In the genomic region with DNA sequence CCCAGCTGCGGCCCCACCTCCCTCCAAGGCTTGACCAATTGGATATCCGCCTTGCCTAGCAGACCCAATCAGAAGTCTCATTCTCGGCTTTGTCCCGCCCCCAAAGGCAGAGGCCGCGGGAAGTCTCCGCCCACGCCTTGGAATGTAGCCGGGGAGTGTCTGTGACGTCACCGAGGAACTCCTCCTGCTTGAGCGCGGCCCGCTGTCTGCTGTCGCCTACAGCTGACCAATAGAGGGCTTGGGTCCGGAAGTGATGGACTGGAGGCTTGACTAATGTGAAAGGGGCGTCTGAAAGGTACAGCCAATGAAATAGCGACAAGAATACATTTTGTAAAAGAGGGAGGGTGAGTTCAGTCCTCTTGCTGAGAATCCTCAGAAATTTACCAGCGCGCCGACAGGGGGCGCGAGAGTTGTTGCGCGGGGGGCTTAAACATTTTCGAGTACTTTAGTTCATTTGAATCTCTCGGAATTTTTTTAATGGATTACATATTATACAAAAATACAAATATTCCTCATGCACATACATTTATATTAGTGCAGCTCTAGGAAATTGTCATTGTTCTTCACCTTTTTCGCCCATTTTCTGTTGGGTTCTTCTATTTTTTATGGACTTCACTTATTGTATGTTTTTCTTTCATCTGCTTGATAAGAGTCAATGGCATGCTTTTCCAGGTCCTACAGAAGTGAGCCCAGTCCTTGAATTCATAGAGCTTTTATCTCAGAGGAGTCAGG, we compare ENCODE assay signal across 8 cellular contexts. TPM values are rescaled to one million over a fixed set of nuclear protein-coding genes. Genes with fewer than 3 reads are reported as not detected.
DNase-seq lines count a peak whose midpoint lies in the region; ATAC-seq and TF ChIP-seq lines count a peak whose summit lies in the region.

No MANE protein-coding gene starts in this region.

- no peaks in the 10 kb centered on the region for H3K36me3 ChIP-seq in smooth muscle cell (ENCODE audit: low read depth)

- CTCF ChIA-PET in activated B cell treated with CpG ODN at 0.5 μM for 24 hours (lab: Charles Lee): interaction anchor here (0.6 to 7.3 kb wide), 15 partner anchors 8 to 401 kb away, joined by 3 to 53 read pairs (median 4); no protein-coding TSS in a partner anchor

- no peaks in the 10 kb centered on the region for H3K27me3 ChIP-seq in smooth muscle cell (ENCODE audit: low read depth)

- peak; percentile 94 for TF ChIP-seq CTCF in activated B cell treated with CpG ODN at 0.5 μM for 24 hours (IDR thresholded peaks at IDR 0.05)
- peak; percentile 93 for TF ChIP-seq CTCF in smooth muscle cell (IDR thresholded peaks at IDR 0.05; ENCODE audit: borderline replicate concordance, insufficient read depth, poor library complexity, severe bottlenecking)

- H3K9me3 Mint-ChIP-seq in activated B cell treated with CpG ODN at 0.5 μM for 24 hours (no peaks in the 10 kb centered on the region), immature natural killer cell (no peaks in the 10 kb centered on the region)

- H3K4me1 Mint-ChIP-seq in activated B cell treated with CpG ODN at 0.5 μM for 24 hours: peaks cover 37% of the 10 kb centered on the region
- peaks cover 36 to 55% of the 10 kb centered on the region in 2 donors for H3K4me1 Mint-ChIP-seq in immature natural killer cell

- peak overlapping the region; percentile 97 for H3K27ac ChIP-seq in smooth muscle cell (ENCODE audit: low read depth)

- H3K9ac ChIP-seq in smooth muscle cell (ENCODE audit: low read depth): peak overlapping the region; percentile 98

- 2% methylated on average over 28 of the region's 28 CpGs for WGBS in smooth muscle cell (ENCODE audit: low lambda C conversion rate)

- DNase-seq in AG08395 (ENCODE audit: low spot score) (peak; percentile 96), NCI-H2227 treated with DMSO at 0.1 percent for 48 hours (lab: John Stamatoyannopoulos, UW) (peak; percentile 100), activated B cell treated with CpG ODN at 0.5 μM for 24 hours (peak; percentile 93), immature natural killer cell (peak; percentile 99 to 100 (median 99)), smooth muscle cell (lab: John Stamatoyannopoulos, UW; ENCODE audit: unreplicated experiment) (peak; percentile 91)
- peak; percentile 98 for DNase-seq in central memory CD4-positive, alpha-beta T cell

- POLR2A ChIA-PET in activated B cell treated with CpG ODN at 0.5 μM for 24 hours (lab: Charles Lee): interaction anchor here (0.6 to 2.2 kb wide), 11 partner anchors 9 to 1357 kb away, joined by 3 to 15 read pairs (median 4); a partner anchor contains a TSS

- peak overlapping the region; percentile 90 for H3K27ac Mint-ChIP-seq in activated B cell treated with CpG ODN at 0.5 μM for 24 hours
- H3K27ac Mint-ChIP-seq in immature natural killer cell: peak overlapping the region; percentile 83 to 96 (median 89)

- H3K4me3 Mint-ChIP-seq in activated B cell treated with CpG ODN at 0.5 μM for 24 hours (peak overlapping the region; percentile 98), immature natural killer cell (peak overlapping the region; percentile 92 to 96 (median 94))

- peaks cover 31% of the 10 kb centered on the region for H4K20me1 ChIP-seq in smooth muscle cell (ENCODE audit: low read depth)

- H3K4me2 ChIP-seq in smooth muscle cell: peak overlapping the region; percentile 95

- H3K4me1 ChIP-seq in smooth muscle cell (ENCODE audit: low read depth): peaks cover 25% of the 10 kb centered on the region

- peaks cover 40% of the 10 kb centered on the region for H3K79me2 ChIP-seq in smooth muscle cell (ENCODE audit: low read depth)

- peak; percentile 97 for ATAC-seq in GM18907 (IDR thresholded peaks at IDR 0.05; ENCODE audit: unreplicated experiment)
- peak; percentile 98 for ATAC-seq in HG03196 (IDR thresholded peaks at IDR 0.05; ENCODE audit: unreplicated experiment)
- ATAC-seq in activated B cell treated with CpG ODN at 0.5 μM for 24 hours (ENCODE audit: low read depth): peak; percentile 90

- H3F3A ChIP-seq in smooth muscle cell (ENCODE audit: low read depth): no peaks in the 10 kb centered on the region

- H3K36me3 Mint-ChIP-seq in activated B cell treated with CpG ODN at 0.5 μM for 24 hours (ENCODE audit: low read depth) (peaks cover 11% of the 10 kb centered on the region), immature natural killer cell (no peaks in the 10 kb centered on the region)

- peak overlapping the region; percentile 60 for H2AFZ ChIP-seq in smooth muscle cell (ENCODE audit: low read depth)

- H3K4me3 ChIP-seq in smooth muscle cell: peak overlapping the region; percentile 77

- intact Hi-C loops in activated B cell treated with CpG ODN at 0.5 μM for 24 hours (cut with micrococcal nuclease): loop anchor here (1.0 to 5.0 kb wide), 7 partner anchors 16 to 1340 kb away; a partner anchor contains a TSS

- H3K9me3 ChIP-seq in smooth muscle cell (replicated peaks; ENCODE audit: low read depth): no peaks in the 10 kb centered on the region

- no peaks in the 10 kb centered on the region for H3K27me3 Mint-ChIP-seq in activated B cell treated with CpG ODN at 0.5 μM for 24 hours
- H3K27me3 Mint-ChIP-seq in immature natural killer cell (ENCODE audit: low read depth in 3 of 3): peaks cover 2 to 14% (median 5%) of the 10 kb centered on the region in 3 donors

RNA-seq across cellular contexts. Expression of a gene that starts 0.4 kb away (rescaled TPM):
- total RNA-seq in activated B cell treated with CpG ODN at 0.5 μM for 24 hours (16.6 and 21.7 TPM in 2 replicates), smooth muscle cell (46.4 and 69.1 TPM in 2 replicates)
- polyA plus RNA-seq in immature natural killer cell (10 to 100 TPM; 10.8 to 21.6 (median 12.6) TPM), smooth muscle cell (27.4 and 37.6 TPM in 2 replicates)

Comparison
In these comparisons a context has a peak if more than half of its experiments do, and no peak if none do; other contexts are left out.
1. Peak in every context shown above with its lines: DNase-seq, ATAC-seq, H3K4me3 ChIP-seq and H3K27ac ChIP-seq.